ENCODE assay signal across 14 cellular contexts in the genomic region with DNA sequence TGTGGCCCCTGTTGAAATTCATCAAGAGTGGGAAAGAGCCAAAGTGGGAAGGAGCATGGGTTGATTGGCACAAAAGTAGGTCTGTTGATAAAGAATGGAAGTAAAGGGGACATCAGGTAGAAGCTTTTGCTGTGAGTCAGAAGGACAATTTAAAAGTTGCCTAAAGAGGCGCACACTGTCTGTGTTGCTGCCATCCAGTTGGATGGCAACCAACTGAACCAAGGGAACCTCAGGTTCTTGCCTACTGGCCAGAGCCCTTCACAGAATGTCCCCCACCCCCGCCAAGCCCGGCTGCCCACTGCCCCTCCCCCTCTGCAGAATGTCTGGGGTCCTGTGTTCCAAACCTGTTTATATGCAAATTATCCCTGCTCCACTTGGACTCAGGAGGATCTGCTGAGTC. TPM values are rescaled to one million over a fixed set of nuclear protein-coding genes. Genes with fewer than 3 reads are reported as not detected.
"Had no signal": no experiment of that assay in that cellular context is flagged by ENCODE, and none has a peak within 500 bp of the region (broad histone marks: within the 10 kb centered on the region; RNA-seq: fewer than 3 reads in every experiment).

NUTM2G (plus strand) TSS at position 301 of the 400 bp plus-strand sequence. CDS start 182 bp downstream, outside the sequence.

RNA-seq across cellular contexts. Expression of gene NUTM2G, which starts in this region (rescaled TPM):
- total RNA-seq: stomach, subcutaneous adipose tissue, suprapubic skin, temporal lobe, thoracic aorta, thyroid gland, tibial nerve, transverse colon, upper lobe of left lung, upper lobe of right lung, ureter, urinary bladder, uterus, vagina had no signal
- polyA plus RNA-seq: stomach, urinary bladder had no signal
